ENCODE assay signal across 19 cellular contexts in genomic region chr2:41905597-41906324, GRCh38.
"Had no signal": no experiment of that assay in that cellular context is flagged by ENCODE, and none has a peak within 500 bp of the region (broad histone marks: within the 10 kb centered on the region; RNA-seq: fewer than 3 reads in every experiment).

No MANE protein-coding gene starts in this region.

- H3K27me3 ChIP-seq: cardiac muscle cell, ovary had no signal

- H3K36me3 ChIP-seq: cardiac muscle cell, ovary, stomach had no signal

- H3K4me3 Mint-ChIP-seq: activated T-helper 1 cell treated with anti-CD3 and anti-CD28 coated beads, Interleukin-12 subunit alpha, Interleukin-12 subunit beta, Interleukin-2, Interleukin-4 antibody, amounts not matched to agents 30 ng/mL and 10 ng/mL and 1 ng/mL, durations not matched to agents 14 hours and 24 hours and 36 hours; T-helper 1 cell treated with Interleukin-12 subunit alpha and Interleukin-12 subunit beta and Interleukin-4 antibody, amounts not matched to agents 30 μg/mL and 1 μg/mL, for 36 hours; type B pancreatic cell had no signal

- H3K27ac Mint-ChIP-seq: activated naive CD4-positive, alpha-beta T cell treated with anti-CD3 and anti-CD28 coated beads, Interleukin-2, amount 50 U/mL, for 72 hours; activated T-helper 1 cell treated with anti-CD3 and anti-CD28 coated beads, Interleukin-12 subunit alpha, Interleukin-12 subunit beta, Interleukin-2, Interleukin-4 antibody, amounts not matched to agents 30 ng/mL and 10 ng/mL and 1 ng/mL, durations not matched to agents 14 hours and 24 hours and 36 hours; T-helper 1 cell treated with Interleukin-12 subunit alpha and Interleukin-12 subunit beta and Interleukin-4 antibody, amounts not matched to agents 30 μg/mL and 1 μg/mL, for 36 hours; type B pancreatic cell had no signal

- H3K9me3 Mint-ChIP-seq: activated naive CD4-positive, alpha-beta T cell treated with anti-CD3 and anti-CD28 coated beads, Interleukin-2, amount 50 U/mL, for 72 hours; activated T-helper 1 cell treated with anti-CD3 and anti-CD28 coated beads, Interleukin-12 subunit alpha, Interleukin-12 subunit beta, Interleukin-2, Interleukin-4 antibody, amounts not matched to agents 30 ng/mL and 10 ng/mL and 1 ng/mL, durations not matched to agents 14 hours and 24 hours and 36 hours; T-helper 1 cell treated with Interleukin-12 subunit alpha and Interleukin-12 subunit beta and Interleukin-4 antibody, amounts not matched to agents 30 μg/mL and 1 μg/mL, for 36 hours; type B pancreatic cell had no signal

- H3K27ac ChIP-seq: cardiac muscle cell, epithelial cell of prostate, ovary, psoas muscle, stomach had no signal

- H3K9me3 ChIP-seq: ovary, psoas muscle, stomach had no signal

- H3K4me3 ChIP-seq: cardiac muscle cell, ovary, psoas muscle, stomach had no signal

- ATAC-seq: activated naive CD4-positive, alpha-beta T cell treated with anti-CD3 and anti-CD28 coated beads, Interleukin-2, amount 50 U/mL, for 72 hours; psoas muscle had no signal

- H3K36me3 Mint-ChIP-seq: activated naive CD4-positive, alpha-beta T cell treated with anti-CD3 and anti-CD28 coated beads, Interleukin-2, amount 50 U/mL, for 72 hours; type B pancreatic cell had no signal

- DNase-seq: activated CD4-positive, alpha-beta T cell treated with anti-CD3 and anti-CD28 coated beads, Interleukin-2, amount 50 U/mL, for 4 hours; activated gamma-delta T cell treated with Interleukin-2 at 50 U/mL for 16 hours; effector memory CD4-positive, alpha-beta T cell; foreskin melanocyte; glutamatergic neuron; hippocampal formation; islet precursor cell; left colon; ovary; psoas muscle; small intestine; stimulated activated CD4-positive, alpha-beta T cell treated with anti-CD3 and anti-CD28 coated beads, Interleukin-4, amount 100 ng/mL, for 1 hour; stomach had no signal
